Comparison of ENCODE assay signal across 35 cellular contexts in the genomic region with DNA sequence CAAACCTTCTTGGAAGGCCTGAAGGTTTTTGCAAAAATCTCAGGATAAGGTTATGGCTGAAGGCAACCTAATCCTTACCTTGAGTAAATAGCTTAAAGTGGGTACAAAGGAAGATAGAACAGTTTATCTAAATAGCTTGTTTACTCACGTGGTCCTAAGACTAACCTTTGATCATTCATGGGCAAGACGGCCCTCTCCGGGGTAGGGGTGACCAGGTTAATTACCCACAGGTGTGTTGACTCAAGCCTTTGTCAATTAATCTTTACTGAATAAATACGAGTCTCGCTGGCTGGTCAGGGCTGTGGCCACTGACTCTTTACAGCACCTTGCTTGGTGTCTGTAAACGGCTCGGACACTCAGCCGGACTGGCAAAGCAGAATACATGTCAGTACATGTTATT. TPM values are rescaled to one million over a fixed set of nuclear protein-coding genes. Genes with fewer than 3 reads are reported as not detected.
"Had no signal": no experiment of that assay in that cellular context is flagged by ENCODE, and none has a peak within 500 bp of the region (broad histone marks: within the 10 kb centered on the region; RNA-seq: fewer than 3 reads in every experiment).

No MANE protein-coding gene starts in this region.

- H3K4me1 ChIP-seq: foreskin keratinocyte, right lobe of liver had no signal

- H3K27ac Mint-ChIP-seq: activated CD4-positive, alpha-beta T cell treated with anti-CD3 and anti-CD28 coated beads, Interleukin-2, amount 10 ng/mL, durations not matched to agents 7 days and 5 days; activated CD8-positive, alpha-beta T cell treated with anti-CD3 and anti-CD28 coated beads for 36 hours; activated naive CD8-positive, alpha-beta T cell; activated T-helper 2 cell treated with anti-CD3 and anti-CD28 coated beads, Interferon-gamma antibody, Interleukin-2, Interleukin-4, amounts not matched to agents 10 μg/mL and 5 μg/mL and 100 μg/mL, durations not matched to agents 14 hours and 24 hours and 36 hours; stimulated activated naive CD8-positive, alpha-beta T cell treated with anti-CD3 and anti-CD28 coated beads, Interleukin-15, Interleukin-2, amounts not matched to agents 100 ng/mL and 50 ng/mL, for 24 hours had no signal

- H3K4me3 Mint-ChIP-seq: activated CD4-positive, alpha-beta T cell treated with anti-CD3 and anti-CD28 coated beads, Interleukin-2, amount 10 ng/mL, durations not matched to agents 7 days and 5 days; activated CD8-positive, alpha-beta T cell treated with anti-CD3 and anti-CD28 coated beads for 36 hours; activated naive CD8-positive, alpha-beta T cell; activated T-cell treated with anti-CD3 and anti-CD28 coated beads, Interleukin-2, amount 50 U/mL, for 4 hours; central memory CD8-positive, alpha-beta T cell; nephron; stimulated activated naive CD8-positive, alpha-beta T cell treated with anti-CD3 and anti-CD28 coated beads, Interleukin-15, Interleukin-2, amounts not matched to agents 100 ng/mL and 50 ng/mL, for 24 hours had no signal

- H3K9me3 Mint-ChIP-seq: activated CD4-positive, alpha-beta T cell treated with anti-CD3 and anti-CD28 coated beads, Interleukin-2, amount 10 ng/mL, durations not matched to agents 7 days and 5 days; activated CD8-positive, alpha-beta T cell treated with anti-CD3 and anti-CD28 coated beads for 36 hours; activated T-cell treated with anti-CD3 and anti-CD28 coated beads, Interleukin-2, amount 50 U/mL, for 4 hours; activated T-helper 2 cell treated with anti-CD3 and anti-CD28 coated beads, Interferon-gamma antibody, Interleukin-2, Interleukin-4, amounts not matched to agents 10 μg/mL and 5 μg/mL and 100 μg/mL, durations not matched to agents 14 hours and 24 hours and 36 hours; central memory CD8-positive, alpha-beta T cell; stimulated activated naive CD8-positive, alpha-beta T cell treated with anti-CD3 and anti-CD28 coated beads, Interleukin-15, Interleukin-2, amounts not matched to agents 100 ng/mL and 50 ng/mL, for 24 hours had no signal

- DNase-seq: activated CD4-positive, alpha-beta T cell treated with anti-CD3 and anti-CD28 coated beads, Interleukin-2, amount 10 ng/mL, durations not matched to agents 7 days and 5 days; activated CD8-positive, alpha-beta T cell treated with anti-CD3 and anti-CD28 coated beads for 36 hours; activated naive CD4-positive, alpha-beta T cell; activated T-cell treated with anti-CD3 and anti-CD28 coated beads, Interleukin-2, amount 50 U/mL, for 4 hours; anterior cingulate cortex; effector CD4-positive, alpha-beta T cell; foreskin keratinocyte; heart right ventricle; kidney glomerular epithelial cell; left ventricle myocardium inferior; mesendoderm; posterior cingulate gyrus; right lobe of liver; stimulated activated CD4-positive, alpha-beta T cell treated with anti-CD3 and anti-CD28 coated beads, Interleukin-12 subunit alpha, Interleukin-12 subunit beta, amount 100 ng/mL, for 4 hours; stimulated activated CD4-positive, alpha-beta T cell treated with anti-CD3 and anti-CD28 coated beads, Interleukin-4, amount 100 ng/mL, for 1 hour; substantia nigra; T-helper 1 cell; upper lobe of left lung had no signal

- ATAC-seq: activated CD4-positive, CD25-positive, alpha-beta regulatory T cell treated with anti-CD3 and anti-CD28 coated beads, Interleukin-2, amount 50 U/mL, for 24 hours; activated CD8-positive, alpha-beta T cell treated with anti-CD3 and anti-CD28 coated beads for 36 hours; activated T-cell treated with anti-CD3 and anti-CD28 coated beads, Interleukin-2, amount 50 U/mL, for 4 hours; foreskin keratinocyte; heart right ventricle had no signal

- H3K36me3 Mint-ChIP-seq: activated naive CD8-positive, alpha-beta T cell had no signal

- H3K27me3 ChIP-seq: esophagus muscularis mucosa, foreskin keratinocyte, heart right ventricle, right lobe of liver, upper lobe of left lung, vagina had no signal

- H3K9me3 ChIP-seq: esophagus muscularis mucosa, heart right ventricle, left ventricle myocardium inferior, right lobe of liver, upper lobe of left lung, vagina had no signal

- H3K27ac ChIP-seq: esophagus muscularis mucosa, foreskin keratinocyte, heart right ventricle, left ventricle myocardium inferior, right lobe of liver, upper lobe of left lung, vagina, VCaP had no signal

- H3K4me3 ChIP-seq: esophagus muscularis mucosa, heart right ventricle, left ventricle myocardium inferior, lung, right lobe of liver, upper lobe of left lung, vagina had no signal

- FAIRE-seq: bronchial epithelial cell, TTC549 had no signal

- H3K36me3 ChIP-seq: esophagus muscularis mucosa, heart right ventricle, left ventricle myocardium inferior, right lobe of liver, upper lobe of left lung, vagina had no signal

RNA-seq across cellular contexts. Expression of gene AADACL4, which starts 10.8 kb away (rescaled TPM):
- total RNA-seq: activated CD4-positive, alpha-beta T cell treated with anti-CD3 and anti-CD28 coated beads, Interleukin-2, amount 10 ng/mL, durations not matched to agents 7 days and 5 days; activated CD8-positive, alpha-beta T cell treated with anti-CD3 and anti-CD28 coated beads for 36 hours; activated T-cell treated with anti-CD3 and anti-CD28 coated beads, Interleukin-2, amount 50 U/mL, for 4 hours; activated T-helper 2 cell treated with anti-CD3 and anti-CD28 coated beads, Interferon-gamma antibody, Interleukin-2, Interleukin-4, amounts not matched to agents 10 μg/mL and 5 μg/mL and 100 μg/mL, durations not matched to agents 14 hours and 24 hours and 36 hours; bronchial epithelial cell; dermis blood vessel endothelial cell; esophagus muscularis mucosa; foreskin keratinocyte; glomerular endothelial cell; heart right ventricle; left ventricle myocardium inferior; lung; mucosa of gallbladder; osteoblast; right lobe of liver; skeletal muscle tissue; upper lobe of left lung; vagina had no signal
- polyA plus RNA-seq: foreskin keratinocyte, heart right ventricle, lung had no signal
